ENCODE assay signal across 14 cellular contexts in the genomic region with DNA sequence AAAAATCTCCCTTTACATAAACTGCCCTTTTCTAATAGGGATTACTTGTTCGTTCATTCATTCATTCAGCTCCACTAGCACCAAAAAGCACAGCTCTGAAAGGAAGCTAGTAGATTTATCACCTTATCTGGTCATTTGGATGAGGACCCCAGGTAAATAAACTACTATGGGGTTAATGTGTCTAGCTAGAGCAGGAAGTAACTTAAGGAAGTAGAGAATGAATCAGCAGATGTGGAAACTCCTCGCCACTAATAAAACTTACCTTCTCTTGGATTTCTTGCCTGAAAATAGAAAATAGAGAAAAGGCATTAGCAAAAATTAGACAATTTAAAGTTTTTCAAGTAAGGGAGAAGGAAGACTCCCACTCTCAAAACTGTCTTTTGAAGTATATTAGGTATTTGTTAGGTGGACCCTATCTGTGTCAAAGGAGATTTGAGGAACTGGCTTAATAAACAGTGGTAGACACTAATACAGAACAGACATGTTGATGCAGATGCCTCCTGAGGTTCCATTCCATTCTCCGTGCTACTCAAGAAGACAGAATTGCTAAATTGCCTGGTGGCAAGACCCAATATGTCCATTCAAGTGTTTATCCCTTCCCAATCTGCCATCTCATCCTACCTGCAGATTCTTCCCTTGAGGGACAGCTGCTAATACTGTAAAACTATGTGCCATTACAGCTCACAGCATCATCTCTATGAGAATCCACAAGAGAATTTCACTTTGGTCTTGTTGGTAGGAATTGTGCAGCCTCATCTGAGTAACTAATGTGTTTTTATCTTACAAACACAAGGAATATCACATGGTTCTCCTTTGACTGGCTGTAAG. TPM values are rescaled to one million over a fixed set of nuclear protein-coding genes. Genes with fewer than 3 reads are reported as not detected.
DNase-seq lines count a peak whose midpoint lies in the region; ATAC-seq and TF ChIP-seq lines count a peak whose summit lies in the region.
"Had no signal": no experiment of that assay in that cellular context is flagged by ENCODE, and none has a peak within 500 bp of the region (broad histone marks: within the 10 kb centered on the region; RNA-seq: fewer than 3 reads in every experiment).

No MANE protein-coding gene starts in this region.

- H3K27ac Mint-ChIP-seq in Calu3 (ENCODE audit: unreplicated experiment) (peak overlapping the region; percentile 83), T-cell (peak overlapping the region; percentile 92), immature natural killer cell (peak overlapping the region; percentile 53 to 88 (median 70))

- DNase-seq in Calu3 (no peak), T-cell (no peak), immature natural killer cell (no peak), COR-L47 (lab: John Stamatoyannopoulos, UW) (no peak), A673 (ENCODE audit: low spot score) (no peak), medulla oblongata (ENCODE audit: extremely low spot score) (no peak)
- DNase-seq: aorta; head of caudate nucleus; NCI-H1048; NCI-H526; stimulated activated CD4-positive, alpha-beta T cell treated with anti-CD3 and anti-CD28 coated beads, Interleukin-1b, Interleukin-23, amount 100 ng/mL, for 48 hours had no signal

- H3K27me3 ChIP-seq in A673 (replicated peaks; ENCODE audit: insufficient read depth, low read depth, low read length, poor library complexity) = peaks cover 6% of the 10 kb centered on the region

- TF ChIP-seq CTCF in Calu3 (IDR thresholded peaks at IDR 0.05; ENCODE audit: unreplicated experiment) = no peak
- no peak for TF ChIP-seq CTCF in A673 (conservative IDR thresholded peaks at IDR 0.05; ENCODE audit: low read depth, low read length)

- no peaks in the 10 kb centered on the region for H3K9me3 ChIP-seq in A673 (ENCODE audit: low read depth, low read length, poor library complexity, severe bottlenecking)

- no peaks in the 10 kb centered on the region for H3K4me1 ChIP-seq in A673 (ENCODE audit: insufficient read depth, low read length, poor library complexity, severe bottlenecking)
- H3K4me1 ChIP-seq: parathyroid adenoma had no signal

- no peaks in the 10 kb centered on the region for H3K36me3 Mint-ChIP-seq in Calu3 (ENCODE audit: insufficient read depth, unreplicated experiment)
- H3K36me3 Mint-ChIP-seq in T-cell = peaks cover 48% of the 10 kb centered on the region
- peaks cover 7 to 48% (median 11%) of the 10 kb centered on the region in 3 donors for H3K36me3 Mint-ChIP-seq in immature natural killer cell

- H3K27ac ChIP-seq in A673 (ENCODE audit: low read depth, low read length, poor library complexity, severe bottlenecking) = no peak overlapping the region
- H3K27ac ChIP-seq: parathyroid adenoma had no signal

- BruUV-seq in Calu3 (replicated peaks; lab: Mats Ljungman, UMichigan) (no TSS peak), A673 (replicated peaks; lab: Mats Ljungman, UMichigan) (no TSS peak)

- no peaks in the 10 kb centered on the region for H3K27me3 Mint-ChIP-seq in Calu3 (ENCODE audit: unreplicated experiment)
- H3K27me3 Mint-ChIP-seq in T-cell = no peaks in the 10 kb centered on the region
- peaks cover under 1 to 4% (median 2%) of the 10 kb centered on the region in 3 donors for H3K27me3 Mint-ChIP-seq in immature natural killer cell (ENCODE audit: low read depth in 3 of 3)

- H3K9me3 Mint-ChIP-seq in Calu3 (ENCODE audit: low read depth, unreplicated experiment) = no peaks in the 10 kb centered on the region
- H3K9me3 Mint-ChIP-seq in T-cell = no peaks in the 10 kb centered on the region
- H3K9me3 Mint-ChIP-seq in immature natural killer cell = no peaks in the 10 kb centered on the region

- intact Hi-C loops in Calu3 (cut with micrococcal nuclease; ENCODE audit: unreplicated experiment) (loop anchor here (10.0 kb wide), 1 partner anchor 232 kb away; no protein-coding TSS in a partner anchor), A673 (cut with micrococcal nuclease; ENCODE audit: unreplicated experiment) (no loop called here)

- no peak overlapping the region for H3K4me3 ChIP-seq in A673 (ENCODE audit: low read depth, low read length, poor library complexity, severe bottlenecking)

- ATAC-seq in HG03135 (IDR thresholded peaks at IDR 0.05; ENCODE audit: unreplicated experiment) (peak; percentile 27), T-cell (replicated peaks in 1 of 4) (no peak), GM21447 (IDR thresholded peaks at IDR 0.05; ENCODE audit: unreplicated experiment) (no peak)

- CTCF ChIA-PET in Calu3 (lab: Charles Lee) = interaction anchor here (1.0 to 1.7 kb wide), 2 partner anchors 9 to 110 kb away, joined by 3 to 5 read pairs; a partner anchor contains a TSS
- CTCF ChIA-PET in T-cell (lab: Charles Lee) = interaction anchor here (0.6 to 2.8 kb wide), 9 partner anchors 11 to 105 kb away, joined by 3 to 16 read pairs (median 5); no protein-coding TSS in a partner anchor
- CTCF ChIA-PET in A673 (lab: Charles Lee) = no interaction called here

- H3K36me3 ChIP-seq in A673 (ENCODE audit: insufficient read depth, low read length, poor library complexity, severe bottlenecking) = no peaks in the 10 kb centered on the region

- POLR2A ChIA-PET in T-cell (lab: Charles Lee) (interaction anchor here (0.5 to 1.8 kb wide), 5 partner anchors 11 to 197 kb away, joined by 3 to 6 read pairs (median 3); no protein-coding TSS in a partner anchor), A673 (lab: Charles Lee; ENCODE audit: low non-redundant PET) (no interaction called here)

- no peak overlapping the region for H3K4me3 Mint-ChIP-seq in Calu3 (ENCODE audit: low read depth, unreplicated experiment)
- peak overlapping the region in 2 of 3 donors; percentile 42 to 91 for H3K4me3 Mint-ChIP-seq in T-cell
- H3K4me3 Mint-ChIP-seq in immature natural killer cell = peak overlapping the region; percentile 28 to 65 (median 57)

- H3K4me1 Mint-ChIP-seq in Calu3 (ENCODE audit: low read depth, unreplicated experiment) (peaks cover 34% of the 10 kb centered on the region), T-cell (peaks cover 34 to 97% (median 94%) of the 10 kb centered on the region in 3 donors), immature natural killer cell (peaks cover 14 to 86% of the 10 kb centered on the region in 2 donors)

RNA-seq across cellular contexts. Expression of a gene that starts 14.9 kb away (rescaled TPM):
- 6.2 and 12.1 TPM in 2 replicates for total RNA-seq in Calu3 (2022)
- total RNA-seq in T-cell = 100 to 1,000 TPM; 305 to 461 (median 336) TPM
- 1,000 to 10,000 TPM; 1,217 to 1,884 (median 1,329) TPM for polyA plus RNA-seq in immature natural killer cell
- total RNA-seq in A673 (2021) = not detected in 2 replicates

RNA-seq across cellular contexts. Expression of a gene that starts 37.4 kb away (rescaled TPM):
- not detected in 2 replicates for total RNA-seq in Calu3 (2022)
- not detected for total RNA-seq in T-cell
- not detected for polyA plus RNA-seq in immature natural killer cell
- total RNA-seq in A673 (2021) = not detected in 2 replicates

Comparison
In these comparisons a context has a peak if more than half of its experiments do, and no peak if none do; other contexts are left out.
1. RNA of a gene that starts 14.9 kb away (total RNA-seq): 305 to 461 TPM in T-cell; 6.2 to 12.1 TPM in Calu3 and not detected in A673; every median in the first group is over 10 times any median in the second.
2. Peak in every context shown above with its lines, with median percentiles within 50 percentile points of each other: H3K27ac Mint-ChIP-seq.